Comparison of ENCODE assay signal across 8 cellular contexts in genomic region chr4:74932832-74933561, GRCh38. TPM values are rescaled to one million over a fixed set of nuclear protein-coding genes. Genes with fewer than 3 reads are reported as not detected.
DNase-seq lines count a peak whose midpoint lies in the region; ATAC-seq and TF ChIP-seq lines count a peak whose summit lies in the region.

TSS of gene PARM1 (plus strand) at chr4:74933116. CDS start at chr4:74933328, 212 bp downstream.

- peak; percentile 70 for DNase-seq in EH (ENCODE audit: low read depth)
- peak; percentile 88 for DNase-seq in HK-2 (ENCODE audit: unreplicated experiment)
- peak; percentile 86 for DNase-seq in NOMO-1 treated with DMSO at 0.1 percent for 48 hours (lab: John Stamatoyannopoulos, UW; ENCODE audit: unreplicated experiment)
- peak; percentile 42 for DNase-seq in astrocyte of the cerebellum (ENCODE audit: low read depth)
- peak; percentile 72 to 90 for DNase-seq in hippocampal formation (lab: John Stamatoyannopoulos, UW)
- peak; percentile 90 for DNase-seq in putamen (ENCODE audit: low spot score)
- no peak for DNase-seq in A172 (ENCODE audit: low spot score)

- TF ChIP-seq CTCF in astrocyte of the cerebellum (IDR thresholded peaks at IDR 0.05; ENCODE audit: low read depth, low read length, missing control alignments) = peak; percentile 70

- peak within 1 kb of the TSS; percentile 46 for H3K4me3 ChIP-seq in astrocyte of the cerebellum (ENCODE audit: low read depth, low read length)

- ATAC-seq in GM19468 (IDR thresholded peaks at IDR 0.05; ENCODE audit: extremely low read depth, unreplicated experiment) = peak; percentile 59

- in situ Hi-C loops in astrocyte of the cerebellum (cut with HindIII; ENCODE audit: low sequenced_read_pairs) = no loop called here

RNA-seq across cellular contexts. Expression of gene PARM1, which starts in this region (rescaled TPM):
- total RNA-seq in A172 (2014; rRNA removed; shearing (Covaris generic)) = not detected in 2 replicates
